24 cellular contexts compared by ENCODE assay signal in genomic region chr6:128117916-128118315, GRCh38.
"Had no signal": no experiment of that assay in that cellular context is flagged by ENCODE, and none has a peak within 500 bp of the region (broad histone marks: within the 10 kb centered on the region; RNA-seq: fewer than 3 reads in every experiment).

No MANE protein-coding gene starts in this region.

- H3K36me3 ChIP-seq: left lung, neural progenitor cell, sigmoid colon, upper lobe of right lung had no signal

- H3K9me3 Mint-ChIP-seq: neural progenitor cell had no signal

- H3K27me3 Mint-ChIP-seq: activated T-cell treated with anti-CD3 and anti-CD28 coated beads, Interleukin-2, amount 50 U/mL, for 24 hours; activated T-helper 17 cell treated with anti-CD3 and anti-CD28 coated beads, Interleukin-2, amount 50 U/mL, for 72 hours; naive thymus-derived CD8-positive, alpha-beta T cell; progenitor cell of endocrine pancreas had no signal

- H3K4me2 ChIP-seq: hepatocyte, neural progenitor cell had no signal

- H3K9me3 ChIP-seq: body of pancreas, left lung, sigmoid colon, upper lobe of right lung had no signal

- ATAC-seq: activated T-helper 17 cell treated with anti-CD3 and anti-CD28 coated beads, Interleukin-2, amount 50 U/mL, for 72 hours; body of pancreas; left lung; naive thymus-derived CD8-positive, alpha-beta T cell; stimulated activated naive CD8-positive, alpha-beta T cell treated with anti-CD3 and anti-CD28 coated beads, Interleukin-15, Interleukin-2, amounts not matched to agents 100 U/mL and 50 U/mL, for 24 hours; upper lobe of right lung had no signal

- H3K36me3 Mint-ChIP-seq: immature natural killer cell, neural progenitor cell had no signal

- H3K4me3 Mint-ChIP-seq: activated T-cell treated with anti-CD3 and anti-CD28 coated beads, Interleukin-2, amount 50 U/mL, for 24 hours; activated T-helper 17 cell treated with anti-CD3 and anti-CD28 coated beads, Interleukin-2, amount 50 U/mL, for 72 hours; immature natural killer cell; naive thymus-derived CD8-positive, alpha-beta T cell; neural progenitor cell had no signal

- H3K27ac Mint-ChIP-seq: activated T-cell treated with anti-CD3 and anti-CD28 coated beads, Interleukin-2, amount 50 U/mL, for 24 hours; activated T-helper 17 cell treated with anti-CD3 and anti-CD28 coated beads, Interleukin-2, amount 50 U/mL, for 72 hours; immature natural killer cell; naive thymus-derived CD8-positive, alpha-beta T cell; neural progenitor cell; progenitor cell of endocrine pancreas had no signal

- H3K4me1 ChIP-seq: left lung, neural progenitor cell, upper lobe of right lung had no signal

- FAIRE-seq: frontal cortex had no signal

- H3K4me1 Mint-ChIP-seq: activated T-helper 17 cell treated with anti-CD3 and anti-CD28 coated beads, Interleukin-2, amount 50 U/mL, for 72 hours; neural progenitor cell had no signal

- H3K9ac ChIP-seq: neural progenitor cell had no signal

- DNase-seq: activated CD4-positive, alpha-beta T cell treated with anti-CD3 and anti-CD28 coated beads for 1 hour; activated CD8-positive, alpha-beta memory T cell treated with anti-CD3 and anti-CD28 coated beads, Interleukin-2, amount 50 U/mL, for 4 hours; activated naive CD4-positive, alpha-beta T cell; activated T-cell treated with anti-CD3 and anti-CD28 coated beads, Interleukin-2, amount 50 U/mL, for 24 hours; body of pancreas; caudate nucleus; effector CD8-positive, alpha-beta T cell; erythroblast; glutamatergic neuron; immature natural killer cell; kidney glomerular epithelial cell; left lung; naive thymus-derived CD8-positive, alpha-beta T cell; retina; sigmoid colon; stimulated activated CD4-positive, alpha-beta T cell treated with anti-CD3 and anti-CD28 coated beads, Interleukin-4, amount 100 ng/mL, for 24 hours; stimulated activated naive CD8-positive, alpha-beta T cell treated with anti-CD3 and anti-CD28 coated beads, Interleukin-15, Interleukin-2, amounts not matched to agents 100 U/mL and 50 U/mL, for 24 hours; upper lobe of right lung had no signal

- H3K27me3 ChIP-seq: body of pancreas, hepatocyte, left lung, neural progenitor cell, sigmoid colon, upper lobe of right lung had no signal

- H3K4me3 ChIP-seq: body of pancreas, hepatocyte, left lung, lung, neural progenitor cell, sigmoid colon, upper lobe of right lung had no signal
